Comparison of ENCODE assay signal across 20 cellular contexts in the genomic region with DNA sequence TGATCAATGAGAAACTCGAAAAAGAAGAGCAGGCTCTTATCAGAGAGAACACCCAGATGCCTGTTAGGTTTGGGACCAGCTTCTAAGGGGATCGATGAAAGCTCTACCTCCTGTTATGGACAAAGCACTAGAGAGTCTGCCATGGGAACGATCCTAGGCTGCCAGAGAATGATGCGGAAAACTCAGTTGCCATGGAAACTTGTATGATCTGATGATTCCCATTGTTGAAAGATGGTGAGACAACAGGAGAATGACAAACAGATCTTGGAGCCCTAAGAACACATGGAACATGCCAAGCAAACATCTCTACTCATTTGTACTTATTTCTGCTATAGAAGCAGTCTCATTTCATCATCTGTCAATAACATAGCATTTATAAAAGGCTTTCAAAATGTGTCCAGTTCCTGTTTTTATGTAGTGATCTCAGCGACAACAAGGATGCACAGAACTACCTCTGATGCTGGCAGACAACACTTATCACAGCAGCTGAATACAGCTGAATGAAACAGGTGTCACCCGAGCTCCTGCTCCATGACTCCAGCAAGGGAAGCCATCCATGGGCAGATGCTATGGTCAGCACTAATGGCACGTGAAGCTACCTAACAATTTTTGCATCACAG. TPM values are rescaled to one million over a fixed set of nuclear protein-coding genes. Genes with fewer than 3 reads are reported as not detected.
"Had no signal": no experiment of that assay in that cellular context is flagged by ENCODE, and none has a peak within 500 bp of the region (broad histone marks: within the 10 kb centered on the region; RNA-seq: fewer than 3 reads in every experiment).

No MANE protein-coding gene starts in this region.

- H3K4me3 ChIP-seq: dorsolateral prefrontal cortex, hepatocyte, mucosa of descending colon, pancreas, smooth muscle cell, stomach had no signal

- H3K27ac ChIP-seq: dorsolateral prefrontal cortex, foreskin keratinocyte, hepatocyte, neutrophil, pancreas, stomach had no signal

- DNase-seq: activated CD4-positive, alpha-beta T cell treated with anti-CD3 and anti-CD28 coated beads for 48 hours; activated CD4-positive, CD25-positive, alpha-beta regulatory T cell; activated CD8-positive, alpha-beta T cell treated with anti-CD3 and anti-CD28 coated beads for 36 hours; activated naive CD4-positive, alpha-beta T cell treated with Interleukin-2 at 50 U/mL for 16 hours; activated naive CD8-positive, alpha-beta T cell treated with anti-CD3 and anti-CD28 coated beads, Interleukin-2, amount 10 ng/mL, durations not matched to agents 7 days and 5 days; activated T-cell treated with anti-CD3 and anti-CD28 coated beads, Interleukin-2, amount 50 U/mL, for 24 hours; caudate nucleus; dorsolateral prefrontal cortex; foreskin keratinocyte; left cardiac atrium; mesenchymal stem cell; mucosa of descending colon; naive B cell; pancreas; stimulated activated CD4-positive, alpha-beta T cell treated with anti-CD3 and anti-CD28 coated beads, Interleukin-4, amount 100 ng/mL, for 24 hours; stomach had no signal

- H3K36me3 ChIP-seq: neutrophil, pancreas, stomach had no signal

- H3K27me3 ChIP-seq: dorsolateral prefrontal cortex, foreskin keratinocyte, hepatocyte, neutrophil, pancreas, stomach had no signal

- H3K4me1 ChIP-seq: pancreas had no signal

- H3K9me3 ChIP-seq: mucosa of descending colon, neutrophil, pancreas, stomach had no signal

RNA-seq across cellular contexts. Expression of a gene that starts 59.6 kb away (rescaled TPM):
- total RNA-seq: activated CD8-positive, alpha-beta T cell treated with anti-CD3 and anti-CD28 coated beads for 36 hours; activated naive CD8-positive, alpha-beta T cell treated with anti-CD3 and anti-CD28 coated beads, Interleukin-2, amount 10 ng/mL, durations not matched to agents 7 days and 5 days; activated T-helper 2 cell treated with anti-CD3 and anti-CD28 coated beads, Interferon-gamma antibody, Interleukin-2, Interleukin-4, amounts not matched to agents 10 μg/mL and 5 μg/mL and 100 μg/mL, durations not matched to agents 14 hours and 24 hours and 36 hours had no signal
